10 cellular contexts compared by ENCODE assay signal in the genomic region with DNA sequence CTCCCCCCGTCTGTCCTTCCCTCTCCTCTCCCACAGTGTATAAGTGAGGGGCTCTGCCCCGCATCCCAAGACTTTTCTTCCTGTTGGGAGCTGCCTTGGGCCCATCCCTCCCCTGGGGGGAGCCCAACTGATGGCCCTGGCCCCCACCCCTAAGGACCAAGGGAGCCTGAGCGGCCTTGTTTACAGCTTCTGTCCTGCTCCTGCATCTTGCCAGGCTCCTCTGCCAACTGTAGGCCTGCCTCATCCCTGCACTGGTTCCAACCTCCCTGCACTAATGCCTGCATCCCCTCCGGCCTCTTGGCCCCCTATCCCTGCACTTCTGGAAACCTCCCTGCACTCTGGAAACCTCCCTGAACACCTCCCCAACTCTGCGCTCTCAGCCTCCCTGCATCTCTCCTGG. TPM values are rescaled to one million over a fixed set of nuclear protein-coding genes. Genes with fewer than 3 reads are reported as not detected.
DNase-seq lines count a peak whose midpoint lies in the region; ATAC-seq and TF ChIP-seq lines count a peak whose summit lies in the region.
"Had no signal": no experiment of that assay in that cellular context is flagged by ENCODE, and none has a peak within 500 bp of the region (broad histone marks: within the 10 kb centered on the region; RNA-seq: fewer than 3 reads in every experiment).

No MANE protein-coding gene starts in this region.

- BruUV-seq in MCF 10A (replicated peaks; lab: Mats Ljungman, UMichigan) = no TSS peak

- intact Hi-C loops in MCF 10A (cut with micrococcal nuclease) (no loop called here), breast epithelium (cut with DNase I; ENCODE audit: low total_unique reads) (no loop called here)

- H3K36me3 Mint-ChIP-seq in MCF 10A (ENCODE audit: insufficient read depth, unreplicated experiment) = peaks cover 36% of the 10 kb centered on the region

- H3K9me3 ChIP-seq in breast epithelium (no peaks in the 10 kb centered on the region), mesodermal cell (ENCODE audit: control insufficient read depth, low read length) (no peaks in the 10 kb centered on the region)

- CTCF ChIA-PET in MCF 10A (lab: Yijun Ruan, JAX) = no interaction called here

- POLR2A ChIA-PET in MCF 10A (lab: Yijun Ruan, JAX) = no interaction called here

- H3K27ac ChIP-seq in breast epithelium (peak overlapping the region in 1 of 2 donors; percentile 83), angular gyrus (ENCODE audit: low read depth, low read length) (peak overlapping the region; percentile 78), mesodermal cell (ENCODE audit: low read depth, low read length, severe bottlenecking) (peak overlapping the region; percentile 75), urinary bladder (ENCODE audit: low read depth) (no peak overlapping the region)

- 70 to 71% methylated on average over 3 to 4 of the region's 5 CpGs for WGBS in mesodermal cell (ENCODE audit: insufficient coverage in 2 of 2), 2 experiments
- 65% methylated on average over 5 of the region's 5 CpGs for WGBS in urinary bladder

- H3K4me3 Mint-ChIP-seq in MCF 10A (ENCODE audit: unreplicated experiment) = peak overlapping the region; percentile 34

- ATAC-seq in GM21423 (IDR thresholded peaks at IDR 0.05; ENCODE audit: unreplicated experiment) = no peak

- DNase-seq in MCF 10A (ENCODE audit: unreplicated experiment) (no peak), breast epithelium (ENCODE audit: low spot score in 2 of 2) (no peak), mesenteric fat pad (ENCODE audit: low spot score) (no peak), globus pallidus (ENCODE audit: low spot score) (no peak)
- DNase-seq: NCI-H1694 treated with DMSO at 0.1 percent for 48 hours had no signal

- H3K27me3 ChIP-seq in breast epithelium = no peaks in the 10 kb centered on the region

- H3K27me3 Mint-ChIP-seq in MCF 10A (ENCODE audit: insufficient read depth, unreplicated experiment) = no peaks in the 10 kb centered on the region

- no peaks in the 10 kb centered on the region for H3K9me3 Mint-ChIP-seq in MCF 10A (ENCODE audit: unreplicated experiment)

- peaks cover 3 to 9% of the 10 kb centered on the region in 2 donors for H3K4me1 ChIP-seq in breast epithelium
- H3K4me1 ChIP-seq in mesodermal cell (ENCODE audit: control insufficient read depth, insufficient read depth, low read length, poor library complexity, severe bottlenecking) = peaks cover 37% of the 10 kb centered on the region
- no peaks in the 10 kb centered on the region for H3K4me1 ChIP-seq in urinary bladder (ENCODE audit: insufficient read depth)

- H3K36me3 ChIP-seq in breast epithelium (no peaks in the 10 kb centered on the region), mesodermal cell (ENCODE audit: control insufficient read depth, insufficient read depth, low read length) (peaks cover 28% of the 10 kb centered on the region), urinary bladder (ENCODE audit: insufficient read depth) (no peaks in the 10 kb centered on the region)

- no peak for TF ChIP-seq POLR2A in breast epithelium (IDR thresholded peaks at IDR 0.05)

- H3K4me1 Mint-ChIP-seq in MCF 10A (ENCODE audit: insufficient read depth, unreplicated experiment) = peaks cover 43% of the 10 kb centered on the region

- no peak for TF ChIP-seq CTCF in MCF 10A (IDR thresholded peaks at IDR 0.05; ENCODE audit: unreplicated experiment)
- TF ChIP-seq CTCF in breast epithelium (IDR thresholded peaks at IDR 0.05) = no peak

- H3K27ac Mint-ChIP-seq in MCF 10A (ENCODE audit: low read depth, unreplicated experiment) = no peak overlapping the region

- no peak overlapping the region for H3K4me3 ChIP-seq in breast epithelium
- peak overlapping the region; percentile 81 for H3K4me3 ChIP-seq in mesodermal cell (ENCODE audit: extremely low read depth, insufficient read depth, low read length, poor library complexity, severe bottlenecking)
- H3K4me3 ChIP-seq in urinary bladder (ENCODE audit: low read depth, low read length) = peak overlapping the region; percentile 32

RNA-seq across cellular contexts. Expression of a gene that starts 1.4 kb away (rescaled TPM):
- total RNA-seq in MCF 10A (2022) (21.3 and 25.0 TPM in 2 replicates), breast epithelium (10 to 100 TPM; 26.6 to 40.5 (median 29.8) TPM), urinary bladder (14.1 TPM), mesenteric fat pad (11.1 TPM)
- 50.1 TPM for polyA plus RNA-seq in mesodermal cell (2013, experiment 1 of 2)
- polyA plus RNA-seq in mesodermal cell (2013, experiment 2 of 2) = 40.6 TPM
- 27.1 TPM for polyA plus RNA-seq in urinary bladder

RNA-seq across cellular contexts. Expression of a gene that starts 2.6 kb away (rescaled TPM):
- total RNA-seq in MCF 10A (2022) (0.42 and 0.96 TPM in 2 replicates), breast epithelium (1 to 10 TPM; 2.9 to 3.9 (median 3.5) TPM), urinary bladder (7.9 TPM), mesenteric fat pad (1.5 TPM)
- polyA plus RNA-seq in mesodermal cell (2013, experiment 1 of 2) = 32.8 TPM
- polyA plus RNA-seq in mesodermal cell (2013, experiment 2 of 2) = 25.6 TPM
- polyA plus RNA-seq in urinary bladder = 8.2 TPM
- total RNA-seq: dermis microvascular lymphatic vessel endothelial cell had no signal

RNA-seq across cellular contexts. Expression of a gene that starts 5.7 kb away (rescaled TPM):
- total RNA-seq in MCF 10A (2022) (56.5 and 71.9 TPM in 2 replicates), breast epithelium (100 to 1,000 TPM in 1 of 3 donors, 10 to 100 TPM in 2; 78.1 to 132 (median 99.7) TPM), urinary bladder (42.7 TPM), mesenteric fat pad (150 TPM)
- 6.5 TPM for polyA plus RNA-seq in mesodermal cell (2013, experiment 1 of 2)
- polyA plus RNA-seq in mesodermal cell (2013, experiment 2 of 2) = 6.7 TPM
- polyA plus RNA-seq in urinary bladder = 143 TPM

RNA-seq across cellular contexts. Expression of a gene that starts 8.3 kb away (rescaled TPM):
- total RNA-seq in MCF 10A (2022) (185 and 194 TPM in 2 replicates), breast epithelium (10 to 100 TPM; 49.3 to 61.9 (median 60.0) TPM), urinary bladder (136 TPM), mesenteric fat pad (135 TPM)
- polyA plus RNA-seq in mesodermal cell (2013, experiment 1 of 2) = 311 TPM
- polyA plus RNA-seq in mesodermal cell (2013, experiment 2 of 2) = 290 TPM
- polyA plus RNA-seq in urinary bladder = 171 TPM

RNA-seq across cellular contexts. Expression of a gene that starts 24.0 kb away (rescaled TPM):
- 36.3 and 53.8 TPM in 2 replicates for total RNA-seq in MCF 10A (2022)
- total RNA-seq in breast epithelium = 10 to 100 TPM; 16.3 to 50.2 (median 22.3) TPM
- 88.2 TPM for polyA plus RNA-seq in mesodermal cell (2013, experiment 1 of 2)
- polyA plus RNA-seq in mesodermal cell (2013, experiment 2 of 2) = 82.6 TPM
- 37.0 TPM for total RNA-seq in urinary bladder
- 27.0 TPM for polyA plus RNA-seq in urinary bladder
- 4.8 TPM for total RNA-seq in mesenteric fat pad

Comparison
In these comparisons a context has a peak if more than half of its experiments do, and no peak if none do; other contexts are left out.
1. H3K4me3 ChIP-seq: peak in mesodermal cell (single experiment) and urinary bladder (single experiment); none in breast epithelium (0 of 3).